ENCODE assay signal across 10 cellular contexts in the genomic region with DNA sequence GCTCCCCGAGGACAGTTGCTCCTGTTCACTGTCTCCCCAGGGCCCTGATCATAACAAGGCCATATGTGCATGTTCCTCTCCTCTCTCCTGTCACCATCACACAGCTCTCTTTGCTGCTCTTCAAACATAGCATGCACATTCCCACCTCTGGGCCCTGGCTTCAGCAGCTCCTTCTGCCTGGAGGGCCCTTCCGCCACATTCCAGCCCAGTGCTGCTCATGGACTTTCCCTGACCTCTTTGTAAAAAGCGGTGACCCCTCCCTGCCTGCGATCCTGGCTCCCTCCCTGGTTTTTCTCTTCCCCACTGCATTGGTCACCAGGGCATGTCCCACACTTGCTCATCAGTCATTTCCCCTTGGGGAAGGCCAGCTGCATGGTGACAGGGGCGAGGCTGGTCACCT.
"Had no signal": no experiment of that assay in that cellular context is flagged by ENCODE, and none has a peak within 500 bp of the region (broad histone marks: within the 10 kb centered on the region; RNA-seq: fewer than 3 reads in every experiment).

No MANE protein-coding gene starts in this region.

- H3K27ac ChIP-seq: colonic mucosa, ovary had no signal

- H3K36me3 ChIP-seq: colonic mucosa, ovary had no signal

- H3K27me3 ChIP-seq: colonic mucosa, ovary had no signal

- ATAC-seq: activated CD8-positive, alpha-beta T cell treated with anti-CD3 and anti-CD28 coated beads, Interleukin-2, amount 10 ng/mL, durations not matched to agents 7 days and 5 days; activated T-helper 17 cell treated with anti-CD3 and anti-CD28 coated beads, Interleukin-2, amount 50 U/mL, for 72 hours; left lobe of liver had no signal

- H3K4me1 ChIP-seq: colonic mucosa had no signal

- H3K4me3 ChIP-seq: colonic mucosa, ovary had no signal

- DNase-seq: activated CD4-positive, alpha-beta T cell treated with anti-CD3 and anti-CD28 coated beads for 4 hours; activated CD8-positive, alpha-beta T cell treated with anti-CD3 and anti-CD28 coated beads, Interleukin-2, amount 10 ng/mL, durations not matched to agents 7 days and 5 days; activated naive CD4-positive, alpha-beta T cell treated with anti-CD3 and anti-CD28 coated beads, Interleukin-2, amount 10 ng/mL, durations not matched to agents 7 days and 5 days; caudate nucleus; colonic mucosa; ovary had no signal

- H3K27me3 Mint-ChIP-seq: activated T-helper 17 cell treated with anti-CD3 and anti-CD28 coated beads, Interleukin-2, amount 50 U/mL, for 72 hours had no signal

- H3K9me3 ChIP-seq: colonic mucosa, ovary had no signal

- H3K36me3 Mint-ChIP-seq: activated naive CD4-positive, alpha-beta T cell treated with anti-CD3 and anti-CD28 coated beads, Interleukin-2, amount 10 ng/mL, durations not matched to agents 7 days and 5 days had no signal

- H3K4me1 Mint-ChIP-seq: activated naive CD4-positive, alpha-beta T cell treated with anti-CD3 and anti-CD28 coated beads, Interleukin-2, amount 10 ng/mL, durations not matched to agents 7 days and 5 days; activated T-helper 17 cell treated with anti-CD3 and anti-CD28 coated beads, Interleukin-2, amount 50 U/mL, for 72 hours; nephron had no signal

- H3K27ac Mint-ChIP-seq: activated CD8-positive, alpha-beta T cell treated with anti-CD3 and anti-CD28 coated beads, Interleukin-2, amount 10 ng/mL, durations not matched to agents 7 days and 5 days; activated naive CD4-positive, alpha-beta T cell treated with anti-CD3 and anti-CD28 coated beads, Interleukin-2, amount 10 ng/mL, durations not matched to agents 7 days and 5 days; activated T-helper 17 cell treated with anti-CD3 and anti-CD28 coated beads, Interleukin-2, amount 50 U/mL, for 72 hours; T-helper 1 cell treated with Interleukin-12 subunit alpha and Interleukin-12 subunit beta and Interleukin-4 antibody, amounts not matched to agents 30 μg/mL and 1 μg/mL, for 36 hours had no signal

- H3K9me3 Mint-ChIP-seq: activated naive CD4-positive, alpha-beta T cell treated with anti-CD3 and anti-CD28 coated beads, Interleukin-2, amount 10 ng/mL, durations not matched to agents 7 days and 5 days; activated T-helper 17 cell treated with anti-CD3 and anti-CD28 coated beads, Interleukin-2, amount 50 U/mL, for 72 hours; nephron; T-helper 1 cell treated with Interleukin-12 subunit alpha and Interleukin-12 subunit beta and Interleukin-4 antibody, amounts not matched to agents 30 μg/mL and 1 μg/mL, for 36 hours had no signal

- H3K4me3 Mint-ChIP-seq: activated CD8-positive, alpha-beta T cell treated with anti-CD3 and anti-CD28 coated beads, Interleukin-2, amount 10 ng/mL, durations not matched to agents 7 days and 5 days; activated naive CD4-positive, alpha-beta T cell treated with anti-CD3 and anti-CD28 coated beads, Interleukin-2, amount 10 ng/mL, durations not matched to agents 7 days and 5 days; activated T-helper 17 cell treated with anti-CD3 and anti-CD28 coated beads, Interleukin-2, amount 50 U/mL, for 72 hours; nephron; T-helper 1 cell treated with Interleukin-12 subunit alpha and Interleukin-12 subunit beta and Interleukin-4 antibody, amounts not matched to agents 30 μg/mL and 1 μg/mL, for 36 hours had no signal
